In the genomic region with DNA sequence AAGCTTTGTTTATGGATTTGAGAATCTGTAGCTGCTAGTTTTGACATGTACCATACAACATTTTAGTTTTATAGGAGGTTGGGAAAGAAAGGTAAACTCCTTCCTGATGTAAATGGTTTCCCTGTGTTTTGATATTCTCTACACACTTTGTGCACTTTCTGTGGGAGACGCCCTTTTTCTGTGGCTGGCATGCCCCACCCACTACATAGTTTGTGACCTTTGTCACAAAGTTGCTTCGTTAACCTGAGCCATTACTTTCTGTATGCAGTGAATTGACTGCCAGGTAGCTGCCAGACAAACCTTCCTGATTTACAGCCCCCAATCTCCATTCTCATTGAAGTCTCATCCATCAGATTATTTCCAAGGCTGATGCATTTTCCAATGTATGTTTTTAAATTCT, we compare ENCODE assay signal across 20 cellular contexts.
DNase-seq lines count a peak whose midpoint lies in the region; ATAC-seq, FAIRE-seq and TF ChIP-seq lines count a peak whose summit lies in the region.
"Had no signal": no experiment of that assay in that cellular context is flagged by ENCODE, and none has a peak within 500 bp of the region (broad histone marks: within the 10 kb centered on the region; RNA-seq: fewer than 3 reads in every experiment).

No MANE protein-coding gene starts in this region.

- H3K4me1 ChIP-seq in Peyer's patch (peaks cover 0 to 16% (median 0%) of the 10 kb centered on the region in 4 donors), hepatocyte (ENCODE audit: insufficient read depth) (peaks cover 14% of the 10 kb centered on the region)

- WGBS in hepatocyte (ENCODE audit: low lambda C conversion rate, missing lambda C conversion rate): 71% methylated on average over 2 of the region's 2 CpGs

- H3K4me2 ChIP-seq in hepatocyte: peak overlapping the region; percentile 35

- H3K9me3 Mint-ChIP-seq in activated T-cell treated with anti-CD3 and anti-CD28 coated beads, Interleukin-2, amount 50 U/mL, for 72 hours: no peaks in the 10 kb centered on the region
- H3K9me3 Mint-ChIP-seq: CD8-positive, alpha-beta T cell; IgD-negative memory B cell had no signal

- no peaks in the 10 kb centered on the region for H4K20me1 ChIP-seq in hepatocyte (ENCODE audit: insufficient read depth, poor library complexity, severe bottlenecking)

- TF ChIP-seq CTCF in Peyer's patch (IDR thresholded peaks at IDR 0.05) (no peak), hepatocyte (IDR thresholded peaks at IDR 0.05; ENCODE audit: poor library complexity) (no peak)

- no peaks in the 10 kb centered on the region for H3K79me2 ChIP-seq in hepatocyte

- H3K27ac ChIP-seq in Peyer's patch: peak overlapping the region in 3 of 4 donors; percentile 56 to 82 (median 79)
- H3K27ac ChIP-seq in hepatocyte: peak overlapping the region; percentile 84
- H3K27ac ChIP-seq: esophagus muscularis mucosa, tibial nerve had no signal

- H3K4me3 ChIP-seq in Peyer's patch (peak overlapping the region in 2 of 4 donors; percentile 17 to 18), hepatocyte (no peak overlapping the region)
- H3K4me3 ChIP-seq: esophagus muscularis mucosa, tibial nerve had no signal

- no peak for ATAC-seq in activated T-cell treated with anti-CD3 and anti-CD28 coated beads, Interleukin-2, amount 50 U/mL, for 72 hours (replicated peaks in 1 of 2)
- ATAC-seq: CD8-positive, alpha-beta T cell had no signal

- DNase-seq in stimulated activated CD4-positive, alpha-beta T cell treated with anti-CD3 and anti-CD28 coated beads, Interleukin-15, amount 100 ng/mL, for 24 hours: peak; percentile 7
- DNase-seq in stimulated activated CD4-positive, alpha-beta T cell treated with anti-CD3 and anti-CD28 coated beads, Interleukin-4, amount 100 ng/mL, for 24 hours: no peak
- peak in 1 of 3 donors; percentile 81 for DNase-seq in Peyer's patch
- peak; percentile 69 for DNase-seq in hepatocyte (ENCODE audit: low spot score)
- DNase-seq in urothelium cell line (ENCODE audit: low spot score): peak; percentile 16
- no peak for DNase-seq in amniotic stem cell (lab: John Stamatoyannopoulos, UW)
- no peak for DNase-seq in RCC 7860 (ENCODE audit: low spot score)
- no peak for DNase-seq in activated T-cell treated with anti-CD3 and anti-CD28 coated beads, Interleukin-2, amount 50 U/mL, for 72 hours
- DNase-seq: activated T-cell treated with anti-CD3 and anti-CD28 coated beads, Interleukin-2, amount 50 U/mL, for 48 hours; caudate nucleus; CD8-positive, alpha-beta T cell; DMS79; left cardiac atrium; NCI-H1048; NCI-H2081 treated with DMSO at 0.1 percent for 48 hours; NCI-H510A treated with DMSO at 0.1 percent for 48 hours; nucleus accumbens had no signal

- H3K4me1 Mint-ChIP-seq in activated T-cell treated with anti-CD3 and anti-CD28 coated beads, Interleukin-2, amount 50 U/mL, for 72 hours (ENCODE audit: low read depth): peaks cover 10% of the 10 kb centered on the region

- no peak overlapping the region for H3K4me3 Mint-ChIP-seq in activated T-cell treated with anti-CD3 and anti-CD28 coated beads, Interleukin-2, amount 50 U/mL, for 72 hours
- H3K4me3 Mint-ChIP-seq: CD8-positive, alpha-beta T cell; IgD-negative memory B cell had no signal

- H2AFZ ChIP-seq in hepatocyte: no peak overlapping the region

- H3K27ac Mint-ChIP-seq in activated T-cell treated with anti-CD3 and anti-CD28 coated beads, Interleukin-2, amount 50 U/mL, for 72 hours: no peak overlapping the region
- H3K27ac Mint-ChIP-seq: CD8-positive, alpha-beta T cell had no signal

- H3K27me3 ChIP-seq in Peyer's patch: no peaks in the 10 kb centered on the region
- no peaks in the 10 kb centered on the region for H3K27me3 ChIP-seq in hepatocyte
- H3K27me3 ChIP-seq: esophagus muscularis mucosa, tibial nerve had no signal

- peaks cover 0 to 20% of the 10 kb centered on the region in 2 donors for H3K36me3 Mint-ChIP-seq in activated T-cell treated with anti-CD3 and anti-CD28 coated beads, Interleukin-2, amount 50 U/mL, for 72 hours (ENCODE audit: insufficient read depth in 2 of 2)

- H3K27me3 Mint-ChIP-seq in activated T-cell treated with anti-CD3 and anti-CD28 coated beads, Interleukin-2, amount 50 U/mL, for 72 hours (ENCODE audit: low read depth): no peaks in the 10 kb centered on the region
- H3K27me3 Mint-ChIP-seq: IgD-negative memory B cell had no signal

- TF ChIP-seq POLR2A in Peyer's patch (IDR thresholded peaks at IDR 0.05): peak in 1 of 2 donors; percentile 51

- no peaks in the 10 kb centered on the region for H3K36me3 ChIP-seq in Peyer's patch
- no peaks in the 10 kb centered on the region for H3K36me3 ChIP-seq in hepatocyte (replicated peaks; ENCODE audit: insufficient read depth, low read depth)

- FAIRE-seq in urothelium cell line (lab: Jason Lieb, UNC) (no peak), RCC 7860 (lab: Jason Lieb, UNC) (no peak)

- H3K9me2 ChIP-seq in hepatocyte (replicated peaks; ENCODE audit: insufficient read depth): no peaks in the 10 kb centered on the region

- H3K9me3 ChIP-seq in Peyer's patch (no peaks in the 10 kb centered on the region), hepatocyte (ENCODE audit: low read depth) (no peaks in the 10 kb centered on the region)
- H3K9me3 ChIP-seq: esophagus muscularis mucosa, tibial nerve had no signal

Comparison
In these comparisons a context has a peak if more than half of its experiments do, and no peak if none do; other contexts are left out.
1. DNase-seq: peak in stimulated activated CD4-positive, alpha-beta T cell treated with anti-CD3 and anti-CD28 coated beads, Interleukin-15, amount 100 ng/mL, for 24 hours (single experiment), hepatocyte (single experiment) and urothelium cell line (single experiment); none in stimulated activated CD4-positive, alpha-beta T cell treated with anti-CD3 and anti-CD28 coated beads, Interleukin-4, amount 100 ng/mL, for 24 hours (single experiment), amniotic stem cell (single experiment), RCC 7860 (single experiment) and activated T-cell treated with anti-CD3 and anti-CD28 coated beads, Interleukin-2, amount 50 U/mL, for 72 hours (0 of 2).